8 cellular contexts compared by ENCODE assay signal in the genomic region with DNA sequence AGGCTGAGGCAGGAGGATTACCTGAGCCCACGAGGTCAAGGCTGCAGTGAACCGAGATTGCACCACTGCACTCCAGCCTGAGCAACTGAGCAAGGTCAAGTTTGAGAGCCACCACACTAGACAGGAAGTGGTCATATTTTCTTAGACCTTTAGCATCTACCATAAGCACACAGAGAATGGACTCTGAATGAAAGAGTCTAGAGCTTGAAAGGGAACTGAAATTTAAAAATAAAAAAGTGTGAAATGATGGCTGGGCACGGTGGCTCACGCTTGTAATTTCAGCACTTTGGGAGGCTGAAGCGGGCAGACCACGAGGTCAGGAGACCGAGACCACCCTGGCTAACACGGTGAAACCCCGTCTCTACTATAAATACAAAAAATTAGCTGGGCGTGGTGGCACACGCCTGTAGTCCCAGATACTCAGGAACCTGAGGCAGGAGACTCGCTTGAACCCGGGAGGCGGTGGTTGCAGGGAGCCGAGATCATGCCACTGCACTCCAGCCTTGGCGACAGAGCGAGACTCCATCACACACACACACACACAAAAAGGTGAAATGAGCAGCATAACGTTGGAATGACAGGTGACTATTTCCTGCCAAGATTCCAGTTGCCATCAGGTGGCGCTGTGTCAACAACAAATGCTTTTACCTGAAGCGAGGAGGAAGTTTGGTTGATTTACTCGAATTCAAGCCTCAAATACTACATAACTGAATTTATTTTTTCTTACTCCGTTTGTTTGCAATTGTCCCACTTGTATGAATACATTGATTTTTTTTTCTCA. TPM values are rescaled to one million over a fixed set of nuclear protein-coding genes. Genes with fewer than 3 reads are reported as not detected.
DNase-seq lines count a peak whose midpoint lies in the region; ATAC-seq, FAIRE-seq and TF ChIP-seq lines count a peak whose summit lies in the region.

No MANE protein-coding gene starts in this region.

- peak overlapping the region; percentile 20 for H3K4me3 ChIP-seq in suprapubic skin

- H3K27me3 ChIP-seq in suprapubic skin = no peaks in the 10 kb centered on the region

- DNase-seq in DMS53 treated with DMSO at 0.1 percent for 48 hours (lab: John Stamatoyannopoulos, UW; ENCODE audit: unreplicated experiment) (peak; percentile 31), HuH-7.5 (ENCODE audit: low spot score) (peak; percentile 13), RPMI7951 (ENCODE audit: low read depth) (peak; percentile 60), frontal cortex (ENCODE audit: low spot score in 2 of 2) (peak; percentile 24 to 57), nucleus accumbens (lab: John Stamatoyannopoulos, UW) (peak in 45 of 56 donors; percentile 4 to 85 (median 30)), suprapubic skin (ENCODE audit: low spot score in 2 of 2) (peak; percentile 78 to 85)
- peak; percentile 64 for DNase-seq in activated effector memory CD4-positive, alpha-beta T cell treated with Interleukin-2 at 50 U/mL for 16 hours

- 25% methylated on average over 22 of the region's 22 CpGs for WGBS in suprapubic skin

- ATAC-seq in GM21528 (IDR thresholded peaks at IDR 0.05; ENCODE audit: low FRiP score, unreplicated experiment) = peak; percentile 80

- TF ChIP-seq POLR2A in suprapubic skin (IDR thresholded peaks at IDR 0.05) = no peak

- no peak for TF ChIP-seq EP300 in suprapubic skin (IDR thresholded peaks at IDR 0.05)

- peak; percentile 60 to 76 for TF ChIP-seq CTCF in suprapubic skin (IDR thresholded peaks at IDR 0.05)

- peak; percentile 23 for FAIRE-seq in frontal cortex (lab: Jason Lieb, UNC)

- H3K36me3 ChIP-seq in suprapubic skin = no peaks in the 10 kb centered on the region

- H3K9me3 ChIP-seq in suprapubic skin = no peaks in the 10 kb centered on the region

- peaks cover 15% of the 10 kb centered on the region for H3K4me1 ChIP-seq in suprapubic skin

- H3K27ac ChIP-seq in suprapubic skin = no peak overlapping the region

RNA-seq across cellular contexts. Expression of a gene that starts 21.3 kb away (rescaled TPM):
- total RNA-seq in RPMI7951 (2014; rRNA removed; shearing (Covaris generic)) = 57.7 and 70.5 TPM in 2 replicates
- 26.9 TPM for total RNA-seq in frontal cortex
- total RNA-seq in suprapubic skin = 10 to 100 TPM; 69.7 to 96.4 (median 78.6) TPM

RNA-seq across cellular contexts. Expression of a gene that starts 30.4 kb away (rescaled TPM):
- 8.4 and 8.6 TPM in 2 replicates for total RNA-seq in RPMI7951 (2014; rRNA removed; shearing (Covaris generic))
- total RNA-seq in frontal cortex = 20.0 TPM
- total RNA-seq in suprapubic skin = 10 to 100 TPM; 44.7 to 75.7 (median 55.5) TPM

Comparison
In these comparisons a context has a peak if more than half of its experiments do, and no peak if none do; other contexts are left out.
1. DNase-seq: peak in every context shown above with its lines; median percentile 82 in suprapubic skin; 64 in activated effector memory CD4-positive, alpha-beta T cell treated with Interleukin-2 at 50 U/mL for 16 hours; 60 in RPMI7951; 40 in frontal cortex; 31 in DMS53 treated with DMSO at 0.1 percent for 48 hours; 30 in nucleus accumbens; 13 in HuH-7.5.